In genomic region chr15:65334586-65335231, GRCh38 we compare ENCODE assay signal across 1 cellular context.
TF ChIP-seq lines count a peak whose summit lies in the region.

No MANE protein-coding gene starts in this region.

TF ChIP-seq in HEK293, 187 proteins besides CTCF, POLR2A, EP300 and RAD21 (continued from another document):
- TF ChIP-seq ZBTB10 (tag by site-specific recombination; IDR thresholded peaks at IDR 0.05): no peak
- TF ChIP-seq ZNF24 (tag by site-specific recombination; IDR thresholded peaks at IDR 0.05): no peak
- TF ChIP-seq EGR2 (tag by site-specific recombination; IDR thresholded peaks at IDR 0.05; ENCODE audit: low read depth): peak; percentile 21; the same call in 1 of the 2 replicates
- peak; percentile 86 for TF ChIP-seq ZIC2 (tag by site-specific recombination; IDR thresholded peaks at IDR 0.05)
- peak; percentile 34 for TF ChIP-seq ZFHX2 (tag by site-specific recombination; conservative IDR thresholded peaks at IDR 0.05)
- peak; percentile 71 for TF ChIP-seq ZNF600 (tag by site-specific recombination; IDR thresholded peaks at IDR 0.05)
- TF ChIP-seq SP2 (tag by site-specific recombination; IDR thresholded peaks at IDR 0.05): peak; percentile 40
- TF ChIP-seq ZNF221 (tag by site-specific recombination; IDR thresholded peaks at IDR 0.05; ENCODE audit: borderline replicate concordance): no peak
